Comparison of ENCODE assay signal across 8 cellular contexts in genomic region chr4:16225996-16226815, GRCh38. TPM values are rescaled to one million over a fixed set of nuclear protein-coding genes. Genes with fewer than 3 reads are reported as not detected.
A peak's percentile ranks its signal among the peaks of the same experiment; 100 is the strongest.
DNase-seq lines count a peak whose midpoint lies in the region; ATAC-seq and TF ChIP-seq lines count a peak whose summit lies in the region.

TAPT1 (minus strand) TSS chr4:16226471; CDS start chr4:16226457, 14 bp downstream.

- peak; percentile 79 for ATAC-seq in GM18867 (IDR thresholded peaks at IDR 0.05; ENCODE audit: unreplicated experiment)
- peak; percentile 64 for ATAC-seq in HG03066 (IDR thresholded peaks at IDR 0.05; ENCODE audit: low read depth, unreplicated experiment)

- CTCF ChIA-PET in AG04450 (lab: Charles Lee) = interaction anchor here (0.6 to 1.5 kb wide), 4 partner anchors 20 to 460 kb away, joined by 3 to 4 read pairs (median 3); no protein-coding TSS in a partner anchor

- POLR2A ChIA-PET in AG04450 (lab: Yijun Ruan, JAX) = no interaction called here

- no peak within 1 kb of the TSS for H3K27ac ChIP-seq in AG04450 (ENCODE audit: low read depth, low read length)

- H3K9me3 ChIP-seq in AG04450 (ENCODE audit: control insufficient read depth, insufficient read depth, low read length) (no peaks in the 10 kb centered on the region; the same call in 1 of the 2 replicates), endocrine pancreas (ENCODE audit: control insufficient read depth, low read length) (no peaks in the 10 kb centered on the region)

- H3K27me3 ChIP-seq in AG04450 (ENCODE audit: control insufficient read depth, insufficient read depth, low read length) = no peaks in the 10 kb centered on the region
- H3K27me3 ChIP-seq in endocrine pancreas (ENCODE audit: control insufficient read depth, insufficient read depth, low read length) = no peaks in the 10 kb centered on the region

- TF ChIP-seq CTCF in AG04450 (IDR thresholded peaks at IDR 0.05; ENCODE audit: low read depth, low read length) = no peak

- DNase-seq in AG04450 (ENCODE audit: low read depth, low spot score) = no peak
- DNase-seq in NCI-H526 treated with DMSO at 0.1 percent for 48 hours (lab: John Stamatoyannopoulos, UW) = peak; percentile 38
- peak; percentile 28 for DNase-seq in activated CD8-positive, alpha-beta memory T cell treated with anti-CD3 and anti-CD28 coated beads, Interleukin-2, amount 50 U/mL, for 1 hour (ENCODE audit: extremely low read depth)
- DNase-seq in mesenteric fat pad (ENCODE audit: low spot score) = peak; percentile 94
- DNase-seq in stimulated activated CD8-positive, alpha-beta memory T cell treated with anti-CD3 and anti-CD28 coated beads, Interleukin-15, amount 100 ng/mL, for 4 hours (ENCODE audit: low read depth in 2 of 2) = peak; percentile 43 to 69

- H3K4me3 ChIP-seq in AG04450 (ENCODE audit: low read depth, low read length) = peak within 1 kb of the TSS; percentile 80
- peak within 1 kb of the TSS; percentile 99 for H3K4me3 ChIP-seq in endocrine pancreas (ENCODE audit: control insufficient read depth, insufficient read depth, low read length)

- H3K36me3 ChIP-seq in endocrine pancreas (ENCODE audit: control insufficient read depth, insufficient read depth, low read length) = no peaks in the 10 kb centered on the region

- peak within 1 kb of the TSS; percentile 79 for H3K9ac ChIP-seq in endocrine pancreas (ENCODE audit: control insufficient read depth, insufficient read depth, low read length)

- peaks cover 31% of the 10 kb centered on the region for H3K4me1 ChIP-seq in endocrine pancreas (ENCODE audit: control insufficient read depth, insufficient read depth, low read length)

RNA-seq across cellular contexts. Expression of gene TAPT1, which starts in this region (rescaled TPM):
- 8.9 and 11.5 TPM in 2 replicates for polyA plus RNA-seq in AG04450 (2011; rRNA removed)
- 11.9 and 12.4 TPM in 2 replicates for polyA minus RNA-seq in AG04450 (2011; rRNA and poly(A)+ RNA removed)
- total RNA-seq in mesenteric fat pad = 44.2 TPM
